ENCODE assay signal across 1 cellular context in the genomic region with DNA sequence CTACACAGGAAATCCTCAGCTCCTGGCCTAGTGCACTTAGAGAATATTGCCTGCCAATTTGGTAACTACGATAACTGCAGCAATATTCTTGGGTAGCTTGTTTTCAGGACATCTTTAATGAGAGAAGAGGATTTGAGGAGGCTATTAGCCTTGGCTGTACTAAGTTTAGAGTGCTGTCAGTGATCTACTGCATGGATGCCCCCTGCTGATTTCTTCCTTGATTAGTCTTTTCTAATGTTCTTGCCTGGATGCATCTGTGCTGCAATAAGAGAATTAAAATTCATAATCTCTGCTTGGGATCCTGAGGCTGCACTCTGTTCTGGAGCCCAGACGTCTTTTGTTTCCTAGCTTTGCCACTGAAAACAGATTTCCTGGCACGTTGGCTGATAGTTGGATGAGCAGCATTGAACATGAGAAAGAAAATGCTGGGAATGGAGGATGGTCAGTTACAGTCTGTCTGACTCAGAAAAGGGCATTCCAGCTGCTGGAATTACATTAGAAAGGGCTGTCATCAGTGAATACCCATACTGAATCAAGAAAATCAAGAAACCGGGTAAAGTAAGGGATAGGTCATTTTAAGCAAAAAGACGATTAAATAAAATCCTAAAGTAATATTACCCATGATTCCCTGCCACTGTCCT.
TF ChIP-seq lines count a peak whose summit lies in the region.

No MANE protein-coding gene starts in this region.

TF ChIP-seq in SK-N-SH, 30 proteins besides CTCF, POLR2A, EP300 and RAD21 (continued from another document):
- peak; percentile 49; the same call in 1 of the 2 replicates for TF ChIP-seq MAX (IDR thresholded peaks at IDR 0.05; ENCODE audit: low read depth)
- peak; percentile 33; the same call in 1 of the 2 replicates for TF ChIP-seq NFIC (IDR thresholded peaks at IDR 0.05; ENCODE audit: borderline replicate concordance)
- no peak for TF ChIP-seq FOXJ3 (CRISPR knock-in tag; IDR thresholded peaks at IDR 0.05)
- TF ChIP-seq, protein P1, sequence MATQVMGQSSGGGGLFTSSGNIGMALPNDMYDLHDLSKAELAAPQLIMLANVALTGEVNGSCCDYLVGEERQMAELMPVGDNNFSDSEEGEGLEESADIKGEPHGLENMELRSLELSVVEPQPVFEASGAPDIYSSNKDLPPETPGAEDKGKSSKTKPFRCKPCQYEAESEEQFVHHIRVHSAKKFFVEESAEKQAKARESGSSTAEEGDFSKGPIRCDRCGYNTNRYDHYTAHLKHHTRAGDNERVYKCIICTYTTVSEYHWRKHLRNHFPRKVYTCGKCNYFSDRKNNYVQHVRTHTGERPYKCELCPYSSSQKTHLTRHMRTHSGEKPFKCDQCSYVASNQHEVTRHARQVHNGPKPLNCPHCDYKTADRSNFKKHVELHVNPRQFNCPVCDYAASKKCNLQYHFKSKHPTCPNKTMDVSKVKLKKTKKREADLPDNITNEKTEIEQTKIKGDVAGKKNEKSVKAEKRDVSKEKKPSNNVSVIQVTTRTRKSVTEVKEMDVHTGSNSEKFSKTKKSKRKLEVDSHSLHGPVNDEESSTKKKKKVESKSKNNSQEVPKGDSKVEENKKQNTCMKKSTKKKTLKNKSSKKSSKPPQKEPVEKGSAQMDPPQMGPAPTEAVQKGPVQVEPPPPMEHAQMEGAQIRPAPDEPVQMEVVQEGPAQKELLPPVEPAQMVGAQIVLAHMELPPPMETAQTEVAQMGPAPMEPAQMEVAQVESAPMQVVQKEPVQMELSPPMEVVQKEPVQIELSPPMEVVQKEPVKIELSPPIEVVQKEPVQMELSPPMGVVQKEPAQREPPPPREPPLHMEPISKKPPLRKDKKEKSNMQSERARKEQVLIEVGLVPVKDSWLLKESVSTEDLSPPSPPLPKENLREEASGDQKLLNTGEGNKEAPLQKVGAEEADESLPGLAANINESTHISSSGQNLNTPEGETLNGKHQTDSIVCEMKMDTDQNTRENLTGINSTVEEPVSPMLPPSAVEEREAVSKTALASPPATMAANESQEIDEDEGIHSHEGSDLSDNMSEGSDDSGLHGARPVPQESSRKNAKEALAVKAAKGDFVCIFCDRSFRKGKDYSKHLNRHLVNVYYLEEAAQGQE (IDR thresholded peaks at IDR 0.05; ENCODE audit: low read depth, low read length): no peak
- TF ChIP-seq EZH2phosphoT487 (IDR thresholded peaks at IDR 0.05; ENCODE audit: borderline replicate concordance, low read depth): no peak
- TF ChIP-seq, protein P2, sequence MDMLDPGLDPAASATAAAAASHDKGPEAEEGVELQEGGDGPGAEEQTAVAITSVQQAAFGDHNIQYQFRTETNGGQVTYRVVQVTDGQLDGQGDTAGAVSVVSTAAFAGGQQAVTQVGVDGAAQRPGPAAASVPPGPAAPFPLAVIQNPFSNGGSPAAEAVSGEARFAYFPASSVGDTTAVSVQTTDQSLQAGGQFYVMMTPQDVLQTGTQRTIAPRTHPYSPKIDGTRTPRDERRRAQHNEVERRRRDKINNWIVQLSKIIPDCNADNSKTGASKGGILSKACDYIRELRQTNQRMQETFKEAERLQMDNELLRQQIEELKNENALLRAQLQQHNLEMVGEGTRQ (IDR thresholded peaks at IDR 0.05; ENCODE audit: borderline replicate concordance, low read depth, low read length): no peak
- no peak for TF ChIP-seq TAF1 (IDR thresholded peaks at IDR 0.05; ENCODE audit: borderline replicate concordance, low read depth, low read length)
- TF ChIP-seq, protein P3, sequence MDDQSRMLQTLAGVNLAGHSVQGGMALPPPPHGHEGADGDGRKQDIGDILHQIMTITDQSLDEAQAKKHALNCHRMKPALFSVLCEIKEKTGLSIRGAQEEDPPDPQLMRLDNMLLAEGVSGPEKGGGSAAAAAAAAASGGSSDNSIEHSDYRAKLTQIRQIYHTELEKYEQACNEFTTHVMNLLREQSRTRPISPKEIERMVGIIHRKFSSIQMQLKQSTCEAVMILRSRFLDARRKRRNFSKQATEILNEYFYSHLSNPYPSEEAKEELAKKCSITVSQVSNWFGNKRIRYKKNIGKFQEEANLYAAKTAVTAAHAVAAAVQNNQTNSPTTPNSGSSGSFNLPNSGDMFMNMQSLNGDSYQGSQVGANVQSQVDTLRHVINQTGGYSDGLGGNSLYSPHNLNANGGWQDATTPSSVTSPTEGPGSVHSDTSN (IDR thresholded peaks at IDR 0.05): no peak
- TF ChIP-seq RCOR1 (IDR thresholded peaks at IDR 0.05; ENCODE audit: low read length): no peak
- TF ChIP-seq SMC3 (IDR thresholded peaks at IDR 0.05; ENCODE audit: low read depth, low read length): no peak
- TF ChIP-seq RFX5 (IDR thresholded peaks at IDR 0.05; ENCODE audit: low read length): no peak
